ENCODE assay signal across 18 cellular contexts in the genomic region with DNA sequence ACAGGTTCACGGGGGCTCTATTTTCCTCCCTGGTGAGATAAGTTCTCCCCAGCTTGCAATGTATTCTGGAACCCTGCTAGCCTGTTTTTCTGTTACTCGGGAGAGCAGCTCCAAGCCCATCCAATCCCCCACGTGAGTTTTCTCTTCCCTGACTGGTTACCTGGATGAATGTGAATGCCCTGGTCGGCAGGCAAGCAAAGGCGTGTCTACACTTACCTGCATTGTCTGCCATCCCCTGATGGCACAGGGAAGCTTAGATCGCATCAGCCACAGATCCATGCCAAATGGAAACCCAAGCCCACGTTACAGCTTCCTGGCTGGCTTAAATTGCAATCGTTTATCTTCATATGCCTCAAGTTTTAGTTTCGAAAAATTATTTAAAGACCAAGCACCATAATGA.
DNase-seq lines count a peak whose midpoint lies in the region; ATAC-seq and TF ChIP-seq lines count a peak whose summit lies in the region.
"Had no signal": no experiment of that assay in that cellular context is flagged by ENCODE, and none has a peak within 500 bp of the region (broad histone marks: within the 10 kb centered on the region; RNA-seq: fewer than 3 reads in every experiment).

No MANE protein-coding gene starts in this region.

- H3K4me3 Mint-ChIP-seq in activated naive CD4-positive, alpha-beta T cell treated with anti-CD3 and anti-CD28 coated beads for 36 hours: peak overlapping the region; percentile 59
- peak overlapping the region; percentile 7 for H3K4me3 Mint-ChIP-seq in central memory CD8-positive, alpha-beta T cell
- no peak overlapping the region for H3K4me3 Mint-ChIP-seq in stimulated activated effector memory CD8-positive, alpha-beta T cell treated with anti-CD3 and anti-CD28 coated beads, Interleukin-12 subunit alpha, Interleukin-12 subunit beta, amount 100 ng/mL, for 72 hours
- H3K4me3 Mint-ChIP-seq: HFFc6 had no signal

- no peak for DNase-seq in activated naive CD4-positive, alpha-beta T cell treated with anti-CD3 and anti-CD28 coated beads for 36 hours
- no peak for DNase-seq in activated naive CD4-positive, alpha-beta T cell (lab: John Stamatoyannopoulos, UW)
- DNase-seq in RWPE1 (ENCODE audit: low spot score) (no peak), GM13976 (ENCODE audit: low spot score) (no peak)
- no peak for DNase-seq in central memory CD8-positive, alpha-beta T cell (ENCODE audit: low spot score in 2 of 2)
- no peak for DNase-seq in stimulated activated effector memory CD8-positive, alpha-beta T cell treated with anti-CD3 and anti-CD28 coated beads, Interleukin-12 subunit alpha, Interleukin-12 subunit beta, amount 100 ng/mL, for 72 hours (ENCODE audit: low spot score in 2 of 2)
- DNase-seq: activated naive CD4-positive, alpha-beta T cell treated with Interleukin-2 at 50 U/mL for 16 hours; AML-193; caudate nucleus; DMS 273 treated with DMSO at 0.1 percent for 48 hours; HFFc6; IMR-90; left ventricle myocardium superior; NCI-H526 treated with DMSO at 0.1 percent for 48 hours had no signal

- peak overlapping the region; percentile 57 for H3K27ac ChIP-seq in RWPE1

- ATAC-seq in central memory CD8-positive, alpha-beta T cell (replicated peaks; ENCODE audit: extremely low read depth, poor library complexity, severe bottlenecking): no peak
- ATAC-seq in stimulated activated effector memory CD8-positive, alpha-beta T cell treated with anti-CD3 and anti-CD28 coated beads, Interleukin-12 subunit alpha, Interleukin-12 subunit beta, amount 100 ng/mL, for 72 hours: no peak
- no peak for ATAC-seq in GM21360 (IDR thresholded peaks at IDR 0.05; ENCODE audit: unreplicated experiment)
- no peak for ATAC-seq in HG03025 (IDR thresholded peaks at IDR 0.05; ENCODE audit: low FRiP score, unreplicated experiment)
- ATAC-seq: left ventricle myocardium superior, Panc1, SK-N-SH treated with all-trans-retinoic acid at 6 μM for 48 hours had no signal

- POLR2A ChIA-PET in RWPE1 (lab: Yijun Ruan, JAX; ENCODE audit: low non-redundant PET): no interaction called here

- intact Hi-C loops in activated naive CD4-positive, alpha-beta T cell treated with anti-CD3 and anti-CD28 coated beads for 36 hours (cut with micrococcal nuclease): no loop called here

- no peaks in the 10 kb centered on the region for H3K27me3 Mint-ChIP-seq in activated naive CD4-positive, alpha-beta T cell treated with anti-CD3 and anti-CD28 coated beads for 36 hours (ENCODE audit: low read depth)
- H3K27me3 Mint-ChIP-seq in central memory CD8-positive, alpha-beta T cell: no peaks in the 10 kb centered on the region

- in situ Hi-C loops in GM13976 (cut with MboI; ENCODE audit: low sequenced_read_pairs, unreplicated experiment): no loop called here

- no peaks in the 10 kb centered on the region for H3K36me3 Mint-ChIP-seq in activated naive CD4-positive, alpha-beta T cell treated with anti-CD3 and anti-CD28 coated beads for 36 hours (ENCODE audit: low read depth)
- peaks cover 11% of the 10 kb centered on the region for H3K36me3 Mint-ChIP-seq in central memory CD8-positive, alpha-beta T cell (ENCODE audit: insufficient read depth)
- H3K36me3 Mint-ChIP-seq in stimulated activated effector memory CD8-positive, alpha-beta T cell treated with anti-CD3 and anti-CD28 coated beads, Interleukin-12 subunit alpha, Interleukin-12 subunit beta, amount 100 ng/mL, for 72 hours: peaks cover 6% of the 10 kb centered on the region

- TF ChIP-seq CTCF in RWPE1 (conservative IDR thresholded peaks at IDR 0.05; ENCODE audit: low read depth) (no peak), GM13976 (IDR thresholded peaks at IDR 0.05; ENCODE audit: borderline replicate concordance, control extremely low read depth, extremely low read depth, insufficient read depth, missing control alignments) (no peak)

- CTCF ChIA-PET in activated naive CD4-positive, alpha-beta T cell treated with anti-CD3 and anti-CD28 coated beads for 36 hours (lab: Charles Lee): no interaction called here
- CTCF ChIA-PET in RWPE1 (lab: Yijun Ruan, JAX): no interaction called here

- H3K27ac Mint-ChIP-seq in activated naive CD4-positive, alpha-beta T cell treated with anti-CD3 and anti-CD28 coated beads for 36 hours: peak overlapping the region; percentile 86
- H3K27ac Mint-ChIP-seq in central memory CD8-positive, alpha-beta T cell (ENCODE audit: low read depth): peak overlapping the region; percentile 77
- peak overlapping the region; percentile 7 for H3K27ac Mint-ChIP-seq in stimulated activated effector memory CD8-positive, alpha-beta T cell treated with anti-CD3 and anti-CD28 coated beads, Interleukin-12 subunit alpha, Interleukin-12 subunit beta, amount 100 ng/mL, for 72 hours
- H3K27ac Mint-ChIP-seq: HFFc6 had no signal

- H3K9me3 Mint-ChIP-seq in activated naive CD4-positive, alpha-beta T cell treated with anti-CD3 and anti-CD28 coated beads for 36 hours: no peaks in the 10 kb centered on the region
- H3K9me3 Mint-ChIP-seq in central memory CD8-positive, alpha-beta T cell: no peaks in the 10 kb centered on the region
- H3K9me3 Mint-ChIP-seq in stimulated activated effector memory CD8-positive, alpha-beta T cell treated with anti-CD3 and anti-CD28 coated beads, Interleukin-12 subunit alpha, Interleukin-12 subunit beta, amount 100 ng/mL, for 72 hours: no peaks in the 10 kb centered on the region

- H3K4me1 Mint-ChIP-seq in activated naive CD4-positive, alpha-beta T cell treated with anti-CD3 and anti-CD28 coated beads for 36 hours (ENCODE audit: low read depth): peaks cover 88% of the 10 kb centered on the region
- peaks cover 69% of the 10 kb centered on the region for H3K4me1 Mint-ChIP-seq in central memory CD8-positive, alpha-beta T cell
- peaks cover 62% of the 10 kb centered on the region for H3K4me1 Mint-ChIP-seq in stimulated activated effector memory CD8-positive, alpha-beta T cell treated with anti-CD3 and anti-CD28 coated beads, Interleukin-12 subunit alpha, Interleukin-12 subunit beta, amount 100 ng/mL, for 72 hours

Comparison
In these comparisons a context has a peak if more than half of its experiments do, and no peak if none do; other contexts are left out.
1. H3K27ac Mint-ChIP-seq: peak in every context shown above with its lines; median percentile 86 in activated naive CD4-positive, alpha-beta T cell treated with anti-CD3 and anti-CD28 coated beads for 36 hours; 77 in central memory CD8-positive, alpha-beta T cell; 7 in stimulated activated effector memory CD8-positive, alpha-beta T cell treated with anti-CD3 and anti-CD28 coated beads, Interleukin-12 subunit alpha, Interleukin-12 subunit beta, amount 100 ng/mL, for 72 hours.